ENCODE assay signal across 1 cellular context in the genomic region with DNA sequence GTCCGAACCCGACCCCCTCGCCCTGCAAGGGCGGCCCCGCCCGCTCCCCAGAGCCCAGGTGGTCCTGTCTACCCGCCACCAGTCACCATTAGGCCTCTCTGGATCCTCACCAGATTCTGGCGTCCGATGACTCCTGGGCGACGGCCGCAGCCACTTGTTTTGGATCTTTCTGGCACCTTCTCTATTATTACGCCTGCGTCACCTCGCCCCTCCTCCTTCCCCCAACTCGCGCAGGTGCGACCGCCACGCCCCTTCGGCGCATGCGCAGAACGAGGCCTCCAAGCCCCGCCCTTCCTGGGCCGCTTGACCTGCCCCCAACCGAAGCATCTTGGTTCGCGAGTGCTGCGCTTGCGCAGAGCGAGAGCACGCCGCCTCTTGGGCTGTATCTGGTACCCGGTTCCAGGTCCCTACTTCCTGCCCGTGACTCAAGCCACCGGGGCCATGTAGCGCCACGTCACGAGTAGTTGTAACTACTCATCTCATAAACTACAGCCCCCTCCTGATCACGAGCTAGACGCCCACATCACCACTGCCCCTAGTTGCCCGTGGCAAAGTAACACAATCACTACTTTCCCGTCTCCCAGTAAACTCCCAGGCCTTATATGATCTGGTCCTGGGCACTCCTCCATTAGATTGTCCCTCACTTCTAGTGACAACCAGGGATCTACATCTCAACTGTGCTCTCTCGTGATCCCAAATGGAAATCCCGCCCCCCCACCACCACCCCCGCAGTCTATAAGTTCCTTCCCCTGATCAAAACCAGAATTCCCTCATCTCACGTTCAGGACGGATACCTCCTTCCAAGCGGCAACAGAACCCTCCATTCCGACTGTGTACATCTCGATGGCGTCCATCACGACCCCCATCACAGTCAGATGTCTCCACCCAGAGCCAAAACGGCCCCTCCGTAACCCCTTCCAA.
TF ChIP-seq lines count a peak whose summit lies in the region.

A gene with protein sequence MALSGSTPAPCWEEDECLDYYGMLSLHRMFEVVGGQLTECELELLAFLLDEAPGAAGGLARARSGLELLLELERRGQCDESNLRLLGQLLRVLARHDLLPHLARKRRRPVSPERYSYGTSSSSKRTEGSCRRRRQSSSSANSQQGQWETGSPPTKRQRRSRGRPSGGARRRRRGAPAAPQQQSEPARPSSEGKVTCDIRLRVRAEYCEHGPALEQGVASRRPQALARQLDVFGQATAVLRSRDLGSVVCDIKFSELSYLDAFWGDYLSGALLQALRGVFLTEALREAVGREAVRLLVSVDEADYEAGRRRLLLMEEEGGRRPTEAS (minus strand): TSS at position 156 of the 921 bp plus-strand sequence. CDS start 670 bp downstream, outside the sequence.

TF ChIP-seq in HepG2, 621 proteins besides CTCF, POLR2A, EP300 and RAD21 (continued from another document and continues in another):
- TF ChIP-seq, protein P1, sequence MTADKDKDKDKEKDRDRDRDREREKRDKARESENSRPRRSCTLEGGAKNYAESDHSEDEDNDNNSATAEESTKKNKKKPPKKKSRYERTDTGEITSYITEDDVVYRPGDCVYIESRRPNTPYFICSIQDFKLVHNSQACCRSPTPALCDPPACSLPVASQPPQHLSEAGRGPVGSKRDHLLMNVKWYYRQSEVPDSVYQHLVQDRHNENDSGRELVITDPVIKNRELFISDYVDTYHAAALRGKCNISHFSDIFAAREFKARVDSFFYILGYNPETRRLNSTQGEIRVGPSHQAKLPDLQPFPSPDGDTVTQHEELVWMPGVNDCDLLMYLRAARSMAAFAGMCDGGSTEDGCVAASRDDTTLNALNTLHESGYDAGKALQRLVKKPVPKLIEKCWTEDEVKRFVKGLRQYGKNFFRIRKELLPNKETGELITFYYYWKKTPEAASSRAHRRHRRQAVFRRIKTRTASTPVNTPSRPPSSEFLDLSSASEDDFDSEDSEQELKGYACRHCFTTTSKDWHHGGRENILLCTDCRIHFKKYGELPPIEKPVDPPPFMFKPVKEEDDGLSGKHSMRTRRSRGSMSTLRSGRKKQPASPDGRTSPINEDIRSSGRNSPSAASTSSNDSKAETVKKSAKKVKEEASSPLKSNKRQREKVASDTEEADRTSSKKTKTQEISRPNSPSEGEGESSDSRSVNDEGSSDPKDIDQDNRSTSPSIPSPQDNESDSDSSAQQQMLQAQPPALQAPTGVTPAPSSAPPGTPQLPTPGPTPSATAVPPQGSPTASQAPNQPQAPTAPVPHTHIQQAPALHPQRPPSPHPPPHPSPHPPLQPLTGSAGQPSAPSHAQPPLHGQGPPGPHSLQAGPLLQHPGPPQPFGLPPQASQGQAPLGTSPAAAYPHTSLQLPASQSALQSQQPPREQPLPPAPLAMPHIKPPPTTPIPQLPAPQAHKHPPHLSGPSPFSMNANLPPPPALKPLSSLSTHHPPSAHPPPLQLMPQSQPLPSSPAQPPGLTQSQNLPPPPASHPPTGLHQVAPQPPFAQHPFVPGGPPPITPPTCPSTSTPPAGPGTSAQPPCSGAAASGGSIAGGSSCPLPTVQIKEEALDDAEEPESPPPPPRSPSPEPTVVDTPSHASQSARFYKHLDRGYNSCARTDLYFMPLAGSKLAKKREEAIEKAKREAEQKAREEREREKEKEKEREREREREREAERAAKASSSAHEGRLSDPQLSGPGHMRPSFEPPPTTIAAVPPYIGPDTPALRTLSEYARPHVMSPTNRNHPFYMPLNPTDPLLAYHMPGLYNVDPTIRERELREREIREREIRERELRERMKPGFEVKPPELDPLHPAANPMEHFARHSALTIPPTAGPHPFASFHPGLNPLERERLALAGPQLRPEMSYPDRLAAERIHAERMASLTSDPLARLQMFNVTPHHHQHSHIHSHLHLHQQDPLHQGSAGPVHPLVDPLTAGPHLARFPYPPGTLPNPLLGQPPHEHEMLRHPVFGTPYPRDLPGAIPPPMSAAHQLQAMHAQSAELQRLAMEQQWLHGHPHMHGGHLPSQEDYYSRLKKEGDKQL (CRISPR knock-in tag; IDR thresholded peaks at IDR 0.05; ENCODE audit: low read depth), result no peak
- no peak for TF ChIP-seq SMAD9 (CRISPR knock-in tag; IDR thresholded peaks at IDR 0.05)
- no peak for TF ChIP-seq THAP8 (CRISPR knock-in tag; IDR thresholded peaks at IDR 0.05; ENCODE audit: borderline replicate concordance)
- TF ChIP-seq PTBP1 (IDR thresholded peaks at IDR 0.05; ENCODE audit: low read depth, low read length, poor library complexity, severe bottlenecking), result no peak
- no peak for TF ChIP-seq ZNF629 (CRISPR knock-in tag; conservative IDR thresholded peaks at IDR 0.05)
- peak; percentile 39 for TF ChIP-seq U2AF1 (optimal IDR thresholded peaks at IDR 0.05; ENCODE audit: low read depth, low read length)
- TF ChIP-seq ZNF816 (CRISPR knock-in tag; IDR thresholded peaks at IDR 0.05; ENCODE audit: borderline replicate concordance), result 0 out of 2 replicates have a peak, but pooled peaks have one; percentile 43
- TF ChIP-seq MEF2D (CRISPR knock-in tag; IDR thresholded peaks at IDR 0.05), result 0 out of 2 replicates have a peak, but pooled peaks have one; percentile 17
- TF ChIP-seq MED8 (CRISPR knock-in tag; IDR thresholded peaks at IDR 0.05; ENCODE audit: insufficient replicate concordance), result no peak
- peak; percentile 26; the same call in 1 of the 2 replicates for TF ChIP-seq MIXL1 (CRISPR knock-in tag; IDR thresholded peaks at IDR 0.05)
- TF ChIP-seq MBD4 (IDR thresholded peaks at IDR 0.05; ENCODE audit: borderline replicate concordance, low read length), result no peak
- 0 out of 2 replicates have a peak, but pooled peaks have one; percentile 61 for TF ChIP-seq NCOA1 (CRISPR knock-in tag; IDR thresholded peaks at IDR 0.05)
- 0 out of 2 replicates have a peak, but pooled peaks have one; percentile 52 for TF ChIP-seq ZNF547 (CRISPR knock-in tag; IDR thresholded peaks at IDR 0.05)
- TF ChIP-seq RORA (CRISPR knock-in tag; IDR thresholded peaks at IDR 0.05), result no peak
- peak; percentile 33; the same call in 1 of the 2 replicates for TF ChIP-seq ETV5 (CRISPR knock-in tag; IDR thresholded peaks at IDR 0.05; ENCODE audit: borderline replicate concordance)
- TF ChIP-seq KLF11 (CRISPR knock-in tag; IDR thresholded peaks at IDR 0.05), result 0 out of 2 replicates have a peak, but pooled peaks have one; percentile 13
- no peak for TF ChIP-seq ZNF468 (CRISPR knock-in tag; IDR thresholded peaks at IDR 0.05)
- TF ChIP-seq AGO1 (IDR thresholded peaks at IDR 0.05; ENCODE audit: low read depth, low read length, poor library complexity, severe bottlenecking), result no peak
- TF ChIP-seq, protein P2, sequence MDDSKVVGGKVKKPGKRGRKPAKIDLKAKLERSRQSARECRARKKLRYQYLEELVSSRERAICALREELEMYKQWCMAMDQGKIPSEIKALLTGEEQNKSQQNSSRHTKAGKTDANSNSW (CRISPR knock-in tag; IDR thresholded peaks at IDR 0.05; ENCODE audit: borderline replicate concordance), result no peak; the same call in 1 of the 2 replicates
- TF ChIP-seq NFRKB (IDR thresholded peaks at IDR 0.05), result no peak
- TF ChIP-seq THYN1 (CRISPR knock-in tag; IDR thresholded peaks at IDR 0.05; ENCODE audit: borderline replicate concordance, low read depth), result no peak
- TF ChIP-seq NFIC (IDR thresholded peaks at IDR 0.05; ENCODE audit: low read length), result no peak
- TF ChIP-seq ZNF761 (CRISPR knock-in tag; conservative IDR thresholded peaks at IDR 0.05), result 0 out of 2 replicates have a peak, but pooled peaks have one; percentile 61
- TF ChIP-seq, protein P3, sequence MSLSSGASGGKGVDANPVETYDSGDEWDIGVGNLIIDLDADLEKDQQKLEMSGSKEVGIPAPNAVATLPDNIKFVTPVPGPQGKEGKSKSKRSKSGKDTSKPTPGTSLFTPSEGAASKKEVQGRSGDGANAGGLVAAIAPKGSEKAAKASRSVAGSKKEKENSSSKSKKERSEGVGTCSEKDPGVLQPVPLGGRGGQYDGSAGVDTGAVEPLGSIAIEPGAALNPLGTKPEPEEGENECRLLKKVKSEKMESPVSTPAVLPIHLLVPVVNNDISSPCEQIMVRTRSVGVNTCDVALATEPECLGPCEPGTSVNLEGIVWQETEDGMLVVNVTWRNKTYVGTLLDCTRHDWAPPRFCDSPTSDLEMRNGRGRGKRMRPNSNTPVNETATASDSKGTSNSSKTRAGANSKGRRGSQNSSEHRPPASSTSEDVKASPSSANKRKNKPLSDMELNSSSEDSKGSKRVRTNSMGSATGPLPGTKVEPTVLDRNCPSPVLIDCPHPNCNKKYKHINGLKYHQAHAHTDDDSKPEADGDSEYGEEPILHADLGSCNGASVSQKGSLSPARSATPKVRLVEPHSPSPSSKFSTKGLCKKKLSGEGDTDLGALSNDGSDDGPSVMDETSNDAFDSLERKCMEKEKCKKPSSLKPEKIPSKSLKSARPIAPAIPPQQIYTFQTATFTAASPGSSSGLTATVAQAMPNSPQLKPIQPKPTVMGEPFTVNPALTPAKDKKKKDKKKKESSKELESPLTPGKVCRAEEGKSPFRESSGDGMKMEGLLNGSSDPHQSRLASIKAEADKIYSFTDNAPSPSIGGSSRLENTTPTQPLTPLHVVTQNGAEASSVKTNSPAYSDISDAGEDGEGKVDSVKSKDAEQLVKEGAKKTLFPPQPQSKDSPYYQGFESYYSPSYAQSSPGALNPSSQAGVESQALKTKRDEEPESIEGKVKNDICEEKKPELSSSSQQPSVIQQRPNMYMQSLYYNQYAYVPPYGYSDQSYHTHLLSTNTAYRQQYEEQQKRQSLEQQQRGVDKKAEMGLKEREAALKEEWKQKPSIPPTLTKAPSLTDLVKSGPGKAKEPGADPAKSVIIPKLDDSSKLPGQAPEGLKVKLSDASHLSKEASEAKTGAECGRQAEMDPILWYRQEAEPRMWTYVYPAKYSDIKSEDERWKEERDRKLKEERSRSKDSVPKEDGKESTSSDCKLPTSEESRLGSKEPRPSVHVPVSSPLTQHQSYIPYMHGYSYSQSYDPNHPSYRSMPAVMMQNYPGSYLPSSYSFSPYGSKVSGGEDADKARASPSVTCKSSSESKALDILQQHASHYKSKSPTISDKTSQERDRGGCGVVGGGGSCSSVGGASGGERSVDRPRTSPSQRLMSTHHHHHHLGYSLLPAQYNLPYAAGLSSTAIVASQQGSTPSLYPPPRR (CRISPR knock-in tag; IDR thresholded peaks at IDR 0.05; ENCODE audit: borderline replicate concordance), result 0 out of 2 replicates have a peak, but pooled peaks have one; percentile 43
- 0 out of 2 replicates have a peak, but pooled peaks have one; percentile 67 for TF ChIP-seq ZNF879 (CRISPR knock-in tag; IDR thresholded peaks at IDR 0.05)
- TF ChIP-seq, protein P4, sequence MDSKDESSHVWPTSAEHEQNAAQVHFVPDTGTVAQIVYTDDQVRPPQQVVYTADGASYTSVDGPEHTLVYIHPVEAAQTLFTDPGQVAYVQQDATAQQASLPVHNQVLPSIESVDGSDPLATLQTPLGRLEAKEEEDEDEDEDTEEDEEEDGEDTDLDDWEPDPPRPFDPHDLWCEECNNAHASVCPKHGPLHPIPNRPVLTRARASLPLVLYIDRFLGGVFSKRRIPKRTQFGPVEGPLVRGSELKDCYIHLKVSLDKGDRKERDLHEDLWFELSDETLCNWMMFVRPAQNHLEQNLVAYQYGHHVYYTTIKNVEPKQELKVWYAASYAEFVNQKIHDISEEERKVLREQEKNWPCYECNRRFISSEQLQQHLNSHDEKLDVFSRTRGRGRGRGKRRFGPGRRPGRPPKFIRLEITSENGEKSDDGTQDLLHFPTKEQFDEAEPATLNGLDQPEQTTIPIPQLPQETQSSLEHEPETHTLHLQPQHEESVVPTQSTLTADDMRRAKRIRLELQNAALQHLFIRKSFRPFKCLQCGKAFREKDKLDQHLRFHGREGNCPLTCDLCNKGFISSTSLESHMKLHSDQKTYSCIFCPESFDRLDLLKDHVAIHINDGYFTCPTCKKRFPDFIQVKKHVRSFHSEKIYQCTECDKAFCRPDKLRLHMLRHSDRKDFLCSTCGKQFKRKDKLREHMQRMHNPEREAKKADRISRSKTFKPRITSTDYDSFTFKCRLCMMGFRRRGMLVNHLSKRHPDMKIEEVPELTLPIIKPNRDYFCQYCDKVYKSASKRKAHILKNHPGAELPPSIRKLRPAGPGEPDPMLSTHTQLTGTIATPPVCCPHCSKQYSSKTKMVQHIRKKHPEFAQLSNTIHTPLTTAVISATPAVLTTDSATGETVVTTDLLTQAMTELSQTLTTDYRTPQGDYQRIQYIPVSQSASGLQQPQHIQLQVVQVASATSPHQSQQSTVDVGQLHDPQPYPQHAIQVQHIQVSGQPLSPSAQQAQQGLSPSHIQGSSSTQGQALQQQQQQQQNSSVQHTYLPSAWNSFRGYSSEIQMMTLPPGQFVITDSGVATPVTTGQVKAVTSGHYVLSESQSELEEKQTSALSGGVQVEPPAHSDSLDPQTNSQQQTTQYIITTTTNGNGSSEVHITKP (CRISPR knock-in tag; IDR thresholded peaks at IDR 0.05; ENCODE audit: low read depth), result no peak; the same call in 1 of the 2 replicates
- TF ChIP-seq ZNF317 (CRISPR knock-in tag; IDR thresholded peaks at IDR 0.05), result 0 out of 2 replicates have a peak, but pooled peaks have one; percentile 37
- TF ChIP-seq ZNF33B (CRISPR knock-in tag; IDR thresholded peaks at IDR 0.05), result no peak
- no peak for TF ChIP-seq NFKBIZ (CRISPR knock-in tag; IDR thresholded peaks at IDR 0.05)
- TF ChIP-seq ZNF850 (CRISPR knock-in tag; conservative IDR thresholded peaks at IDR 0.05), result no peak
- TF ChIP-seq PRPF4 (IDR thresholded peaks at IDR 0.05; ENCODE audit: low read depth, low read length, poor library complexity, severe bottlenecking), result no peak
- TF ChIP-seq ZNF276 (CRISPR knock-in tag; IDR thresholded peaks at IDR 0.05; ENCODE audit: low read depth), result no peak
- TF ChIP-seq MYNN (CRISPR knock-in tag; IDR thresholded peaks at IDR 0.05; ENCODE audit: low read depth), result no peak
- no peak for TF ChIP-seq ATF3 (CRISPR knock-in tag; IDR thresholded peaks at IDR 0.05)
- TF ChIP-seq, protein P5, sequence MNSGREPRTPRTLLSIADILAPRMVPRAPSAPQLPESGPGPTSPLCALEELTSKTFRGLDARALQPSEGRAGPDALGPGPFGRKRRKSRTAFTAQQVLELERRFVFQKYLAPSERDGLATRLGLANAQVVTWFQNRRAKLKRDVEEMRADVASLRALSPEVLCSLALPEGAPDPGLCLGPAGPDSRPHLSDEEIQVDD (CRISPR knock-in tag; IDR thresholded peaks at IDR 0.05; ENCODE audit: borderline replicate concordance), result no peak
